Comparison of ENCODE assay signal across 21 cellular contexts in the genomic region with DNA sequence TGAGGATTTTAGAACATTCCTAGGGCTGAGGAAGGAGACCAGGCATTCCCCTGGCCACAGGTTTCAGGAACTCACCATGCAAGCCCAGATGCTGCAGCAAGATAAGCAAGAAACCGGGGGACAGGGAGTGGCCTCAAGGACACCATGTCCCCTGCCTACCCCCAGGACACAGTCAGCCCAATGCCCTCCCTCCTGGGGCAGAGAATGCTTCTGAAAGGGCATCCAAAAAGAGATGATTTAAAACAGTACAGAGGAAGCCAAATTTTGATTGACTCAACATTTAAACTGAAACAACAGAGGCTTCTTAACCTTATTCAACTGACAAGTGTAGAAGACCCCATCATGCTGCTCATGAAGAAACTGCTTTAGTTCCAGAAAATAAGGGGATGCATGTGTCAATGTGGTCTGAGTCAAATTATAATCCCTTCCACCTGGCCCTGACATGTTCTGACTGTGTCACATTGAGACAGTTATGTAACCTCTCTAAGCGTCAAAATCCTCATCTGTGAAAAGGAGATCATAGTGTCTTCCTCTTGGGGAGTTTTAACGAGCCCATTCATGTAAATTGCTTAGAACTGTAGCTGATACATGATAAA.
DNase-seq lines count a peak whose midpoint lies in the region; ATAC-seq, FAIRE-seq and TF ChIP-seq lines count a peak whose summit lies in the region.
"Had no signal": no experiment of that assay in that cellular context is flagged by ENCODE, and none has a peak within 500 bp of the region (broad histone marks: within the 10 kb centered on the region; RNA-seq: fewer than 3 reads in every experiment).

No MANE protein-coding gene starts in this region.

- no peak overlapping the region for H3K4me3 Mint-ChIP-seq in stimulated activated naive CD8-positive, alpha-beta T cell treated with anti-CD3 and anti-CD28 coated beads, Interleukin-15, amount 100 ng/mL, for 72 hours
- H3K4me3 Mint-ChIP-seq in T-helper 17 cell = peak overlapping the region; percentile 1
- H3K4me3 Mint-ChIP-seq: activated CD4-positive, alpha-beta memory T cell treated with anti-CD3 and anti-CD28 coated beads, Interleukin-2, amount 10 ng/mL, durations not matched to agents 7 days and 5 days; activated T-helper 1 cell treated with anti-CD3 and anti-CD28 coated beads, Interleukin-12 subunit alpha, Interleukin-12 subunit beta, Interleukin-2, Interleukin-4 antibody, amounts not matched to agents 30 ng/mL and 10 ng/mL and 1 ng/mL, durations not matched to agents 14 hours and 24 hours and 36 hours; dendritic cell treated with granulocyte-macrophage colony-stimulating factor and Interleukin-4, amounts not matched to agents 40 ng/mL and 50 ng/mL, for 4 days; mesothelial cell of epicardium; neural progenitor cell; T-helper 1 cell treated with Interleukin-12 subunit alpha and Interleukin-12 subunit beta and Interleukin-4 antibody, amounts not matched to agents 30 μg/mL and 1 μg/mL, for 36 hours; WTC11 had no signal

- no peak overlapping the region for H3K4me3 ChIP-seq in SK-N-SH (ENCODE audit: low read depth in 2 of 2, low read length in 1 of 2)
- H3K4me3 ChIP-seq: neural progenitor cell, SJCRH30 had no signal

- H3K36me3 ChIP-seq in SK-N-SH (replicated peaks in 1 of 2; ENCODE audit: control insufficient read depth in 1 of 2, insufficient read depth in 2 of 2, low read length in 1 of 2) = peaks cover 0 to 19% of the 10 kb centered on the region in 2 experiments
- H3K36me3 ChIP-seq: neural progenitor cell, SJCRH30 had no signal

- H3K4me1 ChIP-seq in SK-N-SH (ENCODE audit: control insufficient read depth in 1 of 2, insufficient read depth in 2 of 2, low read depth in 1 of 2, low read length in 1 of 2) = peaks cover 0 to 29% of the 10 kb centered on the region in 2 experiments; a peak in 2 of 4 replicates
- H3K4me1 ChIP-seq: SJCRH30 had no signal

- no peak for TF ChIP-seq EP300 in SK-N-SH (IDR thresholded peaks at IDR 0.05; ENCODE audit: borderline replicate concordance in 1 of 2, low read depth in 1 of 2, low read length in 1 of 2)

- H3K27ac ChIP-seq in SK-N-SH (ENCODE audit: low read depth in 2 of 2, low read length in 1 of 2) = peak overlapping the region in 1 of 2 experiments; percentile 55; a peak in 1 of 4 replicates
- H3K27ac ChIP-seq: KMS-11, neural progenitor cell, SJCRH30 had no signal

- no peaks in the 10 kb centered on the region for H3F3A ChIP-seq in SK-N-SH (replicated peaks; ENCODE audit: insufficient read depth)

- WGBS in SK-N-SH (ENCODE audit: low lambda C conversion rate) = 56% methylated on average over 3 of the region's 3 CpGs

- H3K4me2 ChIP-seq in SK-N-SH = no peak overlapping the region
- H3K4me2 ChIP-seq: KMS-11, neural progenitor cell had no signal

- no peaks in the 10 kb centered on the region for H3K9me2 ChIP-seq in SK-N-SH

- H3K27me3 ChIP-seq in SK-N-SH (ENCODE audit: insufficient read depth) = no peaks in the 10 kb centered on the region; the same call in 1 of the 2 replicates
- H3K27me3 ChIP-seq: neural progenitor cell had no signal

- H3K9me3 Mint-ChIP-seq in stimulated activated naive CD8-positive, alpha-beta T cell treated with anti-CD3 and anti-CD28 coated beads, Interleukin-15, amount 100 ng/mL, for 72 hours = no peaks in the 10 kb centered on the region
- H3K9me3 Mint-ChIP-seq: activated CD4-positive, alpha-beta memory T cell treated with anti-CD3 and anti-CD28 coated beads, Interleukin-2, amount 10 ng/mL, durations not matched to agents 7 days and 5 days; activated T-helper 1 cell treated with anti-CD3 and anti-CD28 coated beads, Interleukin-12 subunit alpha, Interleukin-12 subunit beta, Interleukin-2, Interleukin-4 antibody, amounts not matched to agents 30 ng/mL and 10 ng/mL and 1 ng/mL, durations not matched to agents 14 hours and 24 hours and 36 hours; dendritic cell treated with granulocyte-macrophage colony-stimulating factor and Interleukin-4, amounts not matched to agents 40 ng/mL and 50 ng/mL, for 4 days; mesothelial cell of epicardium; neural progenitor cell; WTC11 had no signal

- intact Hi-C loops in left colon (cut with DNase I, micrococcal nuclease) = no loop called here

- H3K9ac ChIP-seq in SK-N-SH = no peak overlapping the region
- H3K9ac ChIP-seq: KMS-11, neural progenitor cell had no signal

- H3K9me3 ChIP-seq in T-helper 17 cell (ENCODE audit: control insufficient read depth, low read length, poor library complexity, severe bottlenecking) (no peaks in the 10 kb centered on the region), SK-N-SH (no peaks in the 10 kb centered on the region)
- H3K9me3 ChIP-seq: SJCRH30 had no signal

- peaks cover 40% of the 10 kb centered on the region for H3K27me3 Mint-ChIP-seq in stimulated activated naive CD8-positive, alpha-beta T cell treated with anti-CD3 and anti-CD28 coated beads, Interleukin-15, amount 100 ng/mL, for 72 hours
- H3K27me3 Mint-ChIP-seq in T-helper 17 cell = peaks cover 16% of the 10 kb centered on the region
- H3K27me3 Mint-ChIP-seq: dendritic cell treated with granulocyte-macrophage colony-stimulating factor and Interleukin-4, amounts not matched to agents 40 ng/mL and 50 ng/mL, for 4 days had no signal

- H3K27ac Mint-ChIP-seq in stimulated activated naive CD8-positive, alpha-beta T cell treated with anti-CD3 and anti-CD28 coated beads, Interleukin-15, amount 100 ng/mL, for 72 hours = no peak overlapping the region
- H3K27ac Mint-ChIP-seq in T-helper 17 cell = no peak overlapping the region
- H3K27ac Mint-ChIP-seq: activated CD4-positive, alpha-beta memory T cell treated with anti-CD3 and anti-CD28 coated beads, Interleukin-2, amount 10 ng/mL, durations not matched to agents 7 days and 5 days; activated T-helper 1 cell treated with anti-CD3 and anti-CD28 coated beads, Interleukin-12 subunit alpha, Interleukin-12 subunit beta, Interleukin-2, Interleukin-4 antibody, amounts not matched to agents 30 ng/mL and 10 ng/mL and 1 ng/mL, durations not matched to agents 14 hours and 24 hours and 36 hours; dendritic cell treated with granulocyte-macrophage colony-stimulating factor and Interleukin-4, amounts not matched to agents 40 ng/mL and 50 ng/mL, for 4 days; mesothelial cell of epicardium; neural progenitor cell; T-helper 1 cell treated with Interleukin-12 subunit alpha and Interleukin-12 subunit beta and Interleukin-4 antibody, amounts not matched to agents 30 μg/mL and 1 μg/mL, for 36 hours; WTC11 had no signal

- CTCF ChIA-PET in SK-N-SH (lab: Yijun Ruan, JAX) = interaction anchor here (0.9 to 1.8 kb wide), 3 partner anchors 11 to 179 kb away, joined by 3 to 4 read pairs (median 4); no protein-coding TSS in a partner anchor

- H2AFZ ChIP-seq in SK-N-SH (ENCODE audit: low read depth) = no peak overlapping the region
- H2AFZ ChIP-seq: neural progenitor cell had no signal

- TF ChIP-seq RAD21 in SK-N-SH (IDR thresholded peaks at IDR 0.05; ENCODE audit: low read length) = no peak

- peaks cover 48% of the 10 kb centered on the region for H3K4me1 Mint-ChIP-seq in stimulated activated naive CD8-positive, alpha-beta T cell treated with anti-CD3 and anti-CD28 coated beads, Interleukin-15, amount 100 ng/mL, for 72 hours
- peaks cover 12% of the 10 kb centered on the region for H3K4me1 Mint-ChIP-seq in T-helper 17 cell

- H3K79me2 ChIP-seq in SK-N-SH (ENCODE audit: insufficient read depth) = no peaks in the 10 kb centered on the region

- no peak for DNase-seq in stimulated activated naive CD8-positive, alpha-beta T cell treated with anti-CD3 and anti-CD28 coated beads, Interleukin-15, Interleukin-2, amounts not matched to agents 100 U/mL and 50 U/mL, for 24 hours
- no peak for DNase-seq in stimulated activated naive CD8-positive, alpha-beta T cell treated with anti-CD3 and anti-CD28 coated beads, Interleukin-15, amount 100 ng/mL, for 72 hours
- no peak for DNase-seq in T-helper 17 cell
- DNase-seq in SK-N-SH = no peak
- DNase-seq in frontal cortex (ENCODE audit: low spot score in 2 of 2) = no peak
- no peak for DNase-seq in left colon
- DNase-seq: activated CD4-positive, alpha-beta memory T cell treated with anti-CD3 and anti-CD28 coated beads, Interleukin-2, amount 10 ng/mL, durations not matched to agents 7 days and 5 days; COR-L47; foreskin fibroblast; NCI-H1417; NCI-H524 treated with DMSO at 0.1 percent for 48 hours; SJCRH30 had no signal

- no peak for FAIRE-seq in frontal cortex (lab: Jason Lieb, UNC)
- FAIRE-seq: endothelial cell of umbilical vein had no signal

- no peaks in the 10 kb centered on the region for H3K36me3 Mint-ChIP-seq in T-helper 17 cell (ENCODE audit: low read depth)
- H3K36me3 Mint-ChIP-seq: mesothelial cell of epicardium had no signal

- no peaks in the 10 kb centered on the region for H4K20me1 ChIP-seq in SK-N-SH (ENCODE audit: insufficient read depth)

- peak; percentile 5 for ATAC-seq in stimulated activated naive CD8-positive, alpha-beta T cell treated with anti-CD3 and anti-CD28 coated beads, Interleukin-15, Interleukin-2, amounts not matched to agents 100 U/mL and 50 U/mL, for 24 hours
- no peak for ATAC-seq in stimulated activated naive CD8-positive, alpha-beta T cell treated with anti-CD3 and anti-CD28 coated beads, Interleukin-15, amount 100 ng/mL, for 72 hours
- no peak for ATAC-seq in T-helper 17 cell
- ATAC-seq in esophagus mucosa = peak; percentile 42
- ATAC-seq in left colon = no peak
- ATAC-seq: WTC11 had no signal

- TF ChIP-seq CTCF in SK-N-SH (IDR thresholded peaks at IDR 0.05) = no peak

- POLR2A ChIA-PET in SK-N-SH (lab: Yijun Ruan, JAX) = no interaction called here

TF ChIP-seq in SK-N-SH, 30 proteins besides CTCF, POLR2A, EP300 and RAD21 (continues in another document):
- TF ChIP-seq FOSL2 (IDR thresholded peaks at IDR 0.05; ENCODE audit: borderline replicate concordance, low read depth) (no peak), MXI1 (IDR thresholded peaks at IDR 0.05; ENCODE audit: low read depth, low read length) (no peak), TEAD4 (IDR thresholded peaks at IDR 0.05; ENCODE audit: borderline replicate concordance, insufficient read depth) (no peak), TAF1 (IDR thresholded peaks at IDR 0.05; ENCODE audit: borderline replicate concordance, low read depth, low read length) (no peak), SIN3A (IDR thresholded peaks at IDR 0.05; ENCODE audit: borderline replicate concordance, low read depth, low read length) (no peak), POLR2AphosphoS5 (IDR thresholded peaks at IDR 0.05; ENCODE audit: low read depth, low read length) (no peak), YY1 (IDR thresholded peaks at IDR 0.05; ENCODE audit: low read depth) (no peak), MEF2A (IDR thresholded peaks at IDR 0.05; ENCODE audit: borderline replicate concordance, low read depth) (no peak), FOXJ3 (CRISPR knock-in tag; IDR thresholded peaks at IDR 0.05) (no peak), JUND (IDR thresholded peaks at IDR 0.05) (no peak), GATA2 (CRISPR knock-in tag; IDR thresholded peaks at IDR 0.05) (no peak), CHD2 (IDR thresholded peaks at IDR 0.05; ENCODE audit: low read length, partially characterized antibody) (no peak), ELF1 (IDR thresholded peaks at IDR 0.05) (no peak)
- TF ChIP-seq, protein P1, sequence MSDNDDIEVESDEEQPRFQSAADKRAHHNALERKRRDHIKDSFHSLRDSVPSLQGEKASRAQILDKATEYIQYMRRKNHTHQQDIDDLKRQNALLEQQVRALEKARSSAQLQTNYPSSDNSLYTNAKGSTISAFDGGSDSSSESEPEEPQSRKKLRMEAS (IDR thresholded peaks at IDR 0.05; ENCODE audit: low read depth) = no peak

Comparison
In these comparisons a context has a peak if more than half of its experiments do, and no peak if none do; other contexts are left out.
1. ATAC-seq: peak in stimulated activated naive CD8-positive, alpha-beta T cell treated with anti-CD3 and anti-CD28 coated beads, Interleukin-15, Interleukin-2, amounts not matched to agents 100 U/mL and 50 U/mL, for 24 hours (single experiment) and esophagus mucosa (single experiment); none in stimulated activated naive CD8-positive, alpha-beta T cell treated with anti-CD3 and anti-CD28 coated beads, Interleukin-15, amount 100 ng/mL, for 72 hours (single experiment), T-helper 17 cell (single experiment) and left colon (single experiment).